In genomic region chr12:99435095-99435791, GRCh38 we compare ENCODE assay signal across 20 cellular contexts.
DNase-seq lines count a peak whose midpoint lies in the region; ATAC-seq and TF ChIP-seq lines count a peak whose summit lies in the region.
"Had no signal": no experiment of that assay in that cellular context is flagged by ENCODE, and none has a peak within 500 bp of the region (broad histone marks: within the 10 kb centered on the region; RNA-seq: fewer than 3 reads in every experiment).

No MANE protein-coding gene starts in this region.

- no peak overlapping the region for H3K4me3 Mint-ChIP-seq in WTC11
- H3K4me3 Mint-ChIP-seq: B cell; CD4-positive, CD25-positive, alpha-beta regulatory T cell; CD8-positive, alpha-beta T cell; HFFc6 had no signal

- TF ChIP-seq CTCF in WTC11 (IDR thresholded peaks at IDR 0.05) (no peak), RWPE1 (conservative IDR thresholded peaks at IDR 0.05; ENCODE audit: low read depth) (no peak)

- H3K27ac Mint-ChIP-seq in WTC11 = no peak overlapping the region
- H3K27ac Mint-ChIP-seq: B cell; CD8-positive, alpha-beta T cell; HFFc6 had no signal

- no peak overlapping the region for H3K27ac ChIP-seq in RWPE1
- H3K27ac ChIP-seq: 22Rv1, BLaER1, C4-2B had no signal

- CTCF ChIA-PET in WTC11 (lab: Charles Lee) = no interaction called here
- CTCF ChIA-PET in RWPE1 (lab: Yijun Ruan, JAX) = no interaction called here

- H3K4me1 Mint-ChIP-seq in WTC11 = peaks cover 15% of the 10 kb centered on the region
- H3K4me1 Mint-ChIP-seq: B cell had no signal

- H3K9me3 Mint-ChIP-seq in WTC11 = peaks cover 6% of the 10 kb centered on the region
- H3K9me3 Mint-ChIP-seq: CD8-positive, alpha-beta T cell had no signal

- DNase-seq in DMS53 (lab: John Stamatoyannopoulos, UW) = peak; percentile 22
- DNase-seq in DMS53 treated with DMSO at 0.1 percent for 48 hours (lab: John Stamatoyannopoulos, UW; ENCODE audit: unreplicated experiment) = no peak
- DNase-seq in WTC11 (ENCODE audit: low spot score) = no peak
- DNase-seq in iPS DF 19.7 (ENCODE audit: low read depth, low spot score) = peak; percentile 17
- DNase-seq in activated CD4-positive, alpha-beta T cell treated with anti-CD3 and anti-CD28 coated beads, Interleukin-2, amount 50 U/mL, for 4 hours = no peak
- no peak for DNase-seq in hippocampal formation (lab: John Stamatoyannopoulos, UW)
- DNase-seq in RWPE1 (ENCODE audit: low spot score) = no peak
- DNase-seq: Caco-2; CD4-positive, CD25-positive, alpha-beta regulatory T cell; CD8-positive, alpha-beta T cell; DMS153; DMS79 treated with DMSO at 0.1 percent for 48 hours; GF-D8; GOT3; HFFc6 had no signal

- POLR2A ChIA-PET in WTC11 (lab: Charles Lee) (no interaction called here), RWPE1 (lab: Yijun Ruan, JAX; ENCODE audit: low non-redundant PET) (no interaction called here)

- peak; percentile 86 for ATAC-seq in WTC11
- ATAC-seq in GM21381 (IDR thresholded peaks at IDR 0.05; ENCODE audit: unreplicated experiment) = no peak
- ATAC-seq: CD8-positive, alpha-beta T cell had no signal

- H3K27me3 Mint-ChIP-seq in WTC11 (ENCODE audit: low read depth) = no peaks in the 10 kb centered on the region
- H3K27me3 Mint-ChIP-seq: B cell; CD4-positive, CD25-positive, alpha-beta regulatory T cell had no signal

- no peaks in the 10 kb centered on the region for H3K36me3 Mint-ChIP-seq in WTC11
- H3K36me3 Mint-ChIP-seq: CD4-positive, CD25-positive, alpha-beta regulatory T cell; CD8-positive, alpha-beta T cell had no signal

TF ChIP-seq in WTC11, 78 proteins besides CTCF, POLR2A, EP300 and RAD21:
- TF ChIP-seq ATF3 (CRISPR knock-in tag; conservative IDR thresholded peaks at IDR 0.05) = no peak
- no peak for TF ChIP-seq SMAD4 (CRISPR knock-in tag; IDR thresholded peaks at IDR 0.05)
- no peak for TF ChIP-seq E2F1 (CRISPR knock-in tag; IDR thresholded peaks at IDR 0.05)
- TF ChIP-seq ETV6 (CRISPR knock-in tag; IDR thresholded peaks at IDR 0.05) = no peak
- TF ChIP-seq E2F4 (CRISPR knock-in tag; IDR thresholded peaks at IDR 0.05; ENCODE audit: borderline replicate concordance, low read depth) = no peak
- no peak for TF ChIP-seq ARID4B (CRISPR knock-in tag; IDR thresholded peaks at IDR 0.05; ENCODE audit: borderline replicate concordance)
- TF ChIP-seq ZMAT4 (CRISPR knock-in tag; IDR thresholded peaks at IDR 0.05) = no peak
- no peak for TF ChIP-seq FOXJ3 (CRISPR knock-in tag; IDR thresholded peaks at IDR 0.05; ENCODE audit: borderline replicate concordance)
- TF ChIP-seq NFATC4 (CRISPR knock-in tag; IDR thresholded peaks at IDR 0.05) = no peak
- TF ChIP-seq NR3C1 (CRISPR knock-in tag; conservative IDR thresholded peaks at IDR 0.05; ENCODE audit: low read depth) = no peak
- TF ChIP-seq E2F5 (CRISPR knock-in tag; IDR thresholded peaks at IDR 0.05) = no peak
- TF ChIP-seq MLX (CRISPR knock-in tag; IDR thresholded peaks at IDR 0.05) = no peak
- no peak for TF ChIP-seq MYBL2 (CRISPR knock-in tag; IDR thresholded peaks at IDR 0.05)
- TF ChIP-seq TEAD1 (CRISPR knock-in tag; IDR thresholded peaks at IDR 0.05) = no peak

Comparison
In these comparisons a context has a peak if more than half of its experiments do, and no peak if none do; other contexts are left out.
1. DNase-seq: peak in DMS53 (single experiment) and iPS DF 19.7 (single experiment); none in DMS53 treated with DMSO at 0.1 percent for 48 hours (single experiment), WTC11 (single experiment), activated CD4-positive, alpha-beta T cell treated with anti-CD3 and anti-CD28 coated beads, Interleukin-2, amount 50 U/mL, for 4 hours (0 of 2), hippocampal formation (0 of 2) and RWPE1 (single experiment).